35 cellular contexts compared by ENCODE assay signal in genomic region chr7:134372858-134373257, GRCh38.
"Had no signal": no experiment of that assay in that cellular context is flagged by ENCODE, and none has a peak within 500 bp of the region (broad histone marks: within the 10 kb centered on the region; RNA-seq: fewer than 3 reads in every experiment).

No MANE protein-coding gene starts in this region.

- H3K27ac Mint-ChIP-seq: activated B cell treated with CpG ODN at 0.5 μM for 24 hours; activated CD4-positive, alpha-beta memory T cell treated with anti-CD3 and anti-CD28 coated beads for 36 hours; activated CD4-positive, alpha-beta T cell treated with anti-CD3 and anti-CD28 coated beads, Interleukin-2, amount 10 ng/mL, durations not matched to agents 24 days and 14 days; activated CD8-positive, alpha-beta memory T cell treated with anti-CD3 and anti-CD28 coated beads, Interleukin-2, amount 10 ng/mL, durations not matched to agents 7 days and 5 days; activated CD8-positive, alpha-beta T cell treated with anti-CD3 and anti-CD28 coated beads, Interleukin-2, amount 10 ng/mL, durations not matched to agents 7 days and 5 days; activated naive CD4-positive, alpha-beta T cell treated with anti-CD3 and anti-CD28 coated beads for 36 hours; activated naive CD4-positive, alpha-beta T cell treated with anti-CD3 and anti-CD28 coated beads, Interleukin-2, amount 50 U/mL, for 24 hours; activated naive CD8-positive, alpha-beta T cell treated with anti-CD3 and anti-CD28 coated beads for 36 hours; activated naive CD8-positive, alpha-beta T cell treated with anti-CD3 and anti-CD28 coated beads, Interleukin-2, amount 50 U/mL, for 24 hours; activated T-helper 1 cell treated with anti-CD3 and anti-CD28 coated beads, Interleukin-12 subunit alpha, Interleukin-12 subunit beta, Interleukin-2, Interleukin-4 antibody, amounts not matched to agents 30 ng/mL and 10 ng/mL and 1 ng/mL, durations not matched to agents 14 hours and 24 hours and 36 hours; activated T-helper 2 cell treated with anti-CD3 and anti-CD28 coated beads, Interferon-gamma antibody, Interleukin-2, Interleukin-4, amounts not matched to agents 10 μg/mL and 5 μg/mL and 100 μg/mL, durations not matched to agents 14 hours and 24 hours and 36 hours; dendritic cell treated with granulocyte-macrophage colony-stimulating factor and Interleukin-4, amounts not matched to agents 40 ng/mL and 50 ng/mL, for 4 days; effector memory CD8-positive, alpha-beta T cell; T-helper 17 cell; T-helper 2 cell treated with Interferon-gamma antibody and Interleukin-4, amounts not matched to agents 5 μg/mL and 100 μg/mL, for 36 hours had no signal

- ATAC-seq: activated CD4-positive, CD25-positive, alpha-beta regulatory T cell treated with anti-CD3 and anti-CD28 coated beads, Interleukin-2, amount 50 U/mL, for 24 hours; activated CD8-positive, alpha-beta memory T cell treated with anti-CD3 and anti-CD28 coated beads, Interleukin-2, amount 10 ng/mL, durations not matched to agents 7 days and 5 days; activated CD8-positive, alpha-beta T cell treated with anti-CD3 and anti-CD28 coated beads, Interleukin-2, amount 10 ng/mL, durations not matched to agents 7 days and 5 days; activated naive CD8-positive, alpha-beta T cell treated with anti-CD3 and anti-CD28 coated beads, Interleukin-2, amount 50 U/mL, for 24 hours; body of pancreas; effector memory CD8-positive, alpha-beta T cell; gastroesophageal sphincter; heart right ventricle; T-helper 17 cell had no signal

- H3K36me3 ChIP-seq: adrenal gland, gastroesophageal sphincter, heart right ventricle, WERI-Rb-1 had no signal

- H3K9me3 ChIP-seq: adrenal gland, body of pancreas, gastroesophageal sphincter, heart right ventricle had no signal

- H3K36me3 Mint-ChIP-seq: activated CD4-positive, alpha-beta memory T cell treated with anti-CD3 and anti-CD28 coated beads for 36 hours; activated CD8-positive, alpha-beta memory T cell treated with anti-CD3 and anti-CD28 coated beads, Interleukin-2, amount 10 ng/mL, durations not matched to agents 7 days and 5 days; activated naive CD4-positive, alpha-beta T cell treated with anti-CD3 and anti-CD28 coated beads, Interleukin-2, amount 50 U/mL, for 24 hours; activated naive CD8-positive, alpha-beta T cell treated with anti-CD3 and anti-CD28 coated beads for 36 hours had no signal

- H3K4me1 Mint-ChIP-seq: activated B cell treated with CpG ODN at 0.5 μM for 24 hours; activated CD4-positive, alpha-beta T cell treated with anti-CD3 and anti-CD28 coated beads, Interleukin-2, amount 10 ng/mL, durations not matched to agents 24 days and 14 days; activated CD8-positive, alpha-beta memory T cell treated with anti-CD3 and anti-CD28 coated beads, Interleukin-2, amount 10 ng/mL, durations not matched to agents 7 days and 5 days; activated naive CD4-positive, alpha-beta T cell treated with anti-CD3 and anti-CD28 coated beads, Interleukin-2, amount 50 U/mL, for 24 hours; activated naive CD8-positive, alpha-beta T cell treated with anti-CD3 and anti-CD28 coated beads for 36 hours; activated naive CD8-positive, alpha-beta T cell treated with anti-CD3 and anti-CD28 coated beads, Interleukin-2, amount 50 U/mL, for 24 hours; central memory CD8-positive, alpha-beta T cell; T-helper 17 cell had no signal

- H3K27me3 ChIP-seq: adrenal gland, body of pancreas, hepatocyte had no signal

- H3K79me2 ChIP-seq: hepatocyte had no signal

- DNase-seq: activated B cell treated with CpG ODN at 0.5 μM for 24 hours; activated CD4-positive, alpha-beta memory T cell treated with anti-CD3 and anti-CD28 coated beads for 36 hours; activated CD4-positive, alpha-beta T cell treated with anti-CD3 and anti-CD28 coated beads, Interleukin-2, amount 10 ng/mL, durations not matched to agents 24 days and 14 days; activated CD8-positive, alpha-beta memory T cell treated with anti-CD3 and anti-CD28 coated beads, Interleukin-2, amount 10 ng/mL, durations not matched to agents 7 days and 5 days; activated CD8-positive, alpha-beta memory T cell treated with anti-CD3 and anti-CD28 coated beads, Interleukin-2, amount 50 U/mL, for 4 hours; activated CD8-positive, alpha-beta T cell treated with anti-CD3 and anti-CD28 coated beads, Interleukin-2, amount 10 ng/mL, durations not matched to agents 7 days and 5 days; activated effector memory CD4-positive, alpha-beta T cell treated with anti-CD3 and anti-CD28 coated beads, Interleukin-2, amount 50 U/mL, for 16 hours; activated naive CD4-positive, alpha-beta T cell treated with anti-CD3 and anti-CD28 coated beads for 36 hours; activated naive CD8-positive, alpha-beta T cell treated with anti-CD3 and anti-CD28 coated beads for 36 hours; activated naive CD8-positive, alpha-beta T cell treated with anti-CD3 and anti-CD28 coated beads, Interleukin-2, amount 50 U/mL, for 24 hours; activated T-cell treated with anti-CD3 and anti-CD28 coated beads, Interleukin-2, amount 50 U/mL, for 1 hour; activated T-cell treated with anti-CD3 and anti-CD28 coated beads, Interleukin-2, amount 50 U/mL, for 48 hours; adrenal gland; amygdala; aorta; body of pancreas; dorsolateral prefrontal cortex; effector memory CD8-positive, alpha-beta T cell; foreskin melanocyte; heart right ventricle; T-helper 1 cell; T-helper 17 cell; T1000; WERI-Rb-1 had no signal

- H3K27ac ChIP-seq: adrenal gland, body of pancreas, coronary artery, dorsolateral prefrontal cortex, epithelial cell of prostate, gastroesophageal sphincter, heart right ventricle, WERI-Rb-1 had no signal

- H3K9me3 Mint-ChIP-seq: activated B cell treated with CpG ODN at 0.5 μM for 24 hours; activated CD4-positive, alpha-beta memory T cell treated with anti-CD3 and anti-CD28 coated beads for 36 hours; activated CD4-positive, alpha-beta T cell treated with anti-CD3 and anti-CD28 coated beads, Interleukin-2, amount 10 ng/mL, durations not matched to agents 24 days and 14 days; activated naive CD4-positive, alpha-beta T cell treated with anti-CD3 and anti-CD28 coated beads for 36 hours; activated naive CD4-positive, alpha-beta T cell treated with anti-CD3 and anti-CD28 coated beads, Interleukin-2, amount 50 U/mL, for 24 hours; activated naive CD8-positive, alpha-beta T cell treated with anti-CD3 and anti-CD28 coated beads for 36 hours; activated naive CD8-positive, alpha-beta T cell treated with anti-CD3 and anti-CD28 coated beads, Interleukin-2, amount 50 U/mL, for 24 hours; activated T-helper 1 cell treated with anti-CD3 and anti-CD28 coated beads, Interleukin-12 subunit alpha, Interleukin-12 subunit beta, Interleukin-2, Interleukin-4 antibody, amounts not matched to agents 30 ng/mL and 10 ng/mL and 1 ng/mL, durations not matched to agents 14 hours and 24 hours and 36 hours; activated T-helper 2 cell treated with anti-CD3 and anti-CD28 coated beads, Interferon-gamma antibody, Interleukin-2, Interleukin-4, amounts not matched to agents 10 μg/mL and 5 μg/mL and 100 μg/mL, durations not matched to agents 14 hours and 24 hours and 36 hours; central memory CD8-positive, alpha-beta T cell; dendritic cell treated with granulocyte-macrophage colony-stimulating factor and Interleukin-4, amounts not matched to agents 40 ng/mL and 50 ng/mL, for 4 days; effector memory CD8-positive, alpha-beta T cell; T-helper 2 cell treated with Interferon-gamma antibody and Interleukin-4, amounts not matched to agents 5 μg/mL and 100 μg/mL, for 36 hours had no signal

- H3K4me3 ChIP-seq: adrenal gland, body of pancreas, coronary artery, dorsolateral prefrontal cortex, gastroesophageal sphincter, heart right ventricle, hepatocyte had no signal

- H3K4me3 Mint-ChIP-seq: activated B cell treated with CpG ODN at 0.5 μM for 24 hours; activated CD4-positive, alpha-beta memory T cell treated with anti-CD3 and anti-CD28 coated beads for 36 hours; activated CD4-positive, alpha-beta T cell treated with anti-CD3 and anti-CD28 coated beads, Interleukin-2, amount 10 ng/mL, durations not matched to agents 24 days and 14 days; activated CD8-positive, alpha-beta memory T cell treated with anti-CD3 and anti-CD28 coated beads, Interleukin-2, amount 10 ng/mL, durations not matched to agents 7 days and 5 days; activated CD8-positive, alpha-beta T cell treated with anti-CD3 and anti-CD28 coated beads, Interleukin-2, amount 10 ng/mL, durations not matched to agents 7 days and 5 days; activated naive CD4-positive, alpha-beta T cell treated with anti-CD3 and anti-CD28 coated beads for 36 hours; activated naive CD4-positive, alpha-beta T cell treated with anti-CD3 and anti-CD28 coated beads, Interleukin-2, amount 50 U/mL, for 24 hours; activated naive CD8-positive, alpha-beta T cell treated with anti-CD3 and anti-CD28 coated beads for 36 hours; activated naive CD8-positive, alpha-beta T cell treated with anti-CD3 and anti-CD28 coated beads, Interleukin-2, amount 50 U/mL, for 24 hours; activated T-helper 1 cell treated with anti-CD3 and anti-CD28 coated beads, Interleukin-12 subunit alpha, Interleukin-12 subunit beta, Interleukin-2, Interleukin-4 antibody, amounts not matched to agents 30 ng/mL and 10 ng/mL and 1 ng/mL, durations not matched to agents 14 hours and 24 hours and 36 hours; central memory CD8-positive, alpha-beta T cell; dendritic cell treated with granulocyte-macrophage colony-stimulating factor and Interleukin-4, amounts not matched to agents 40 ng/mL and 50 ng/mL, for 4 days; effector memory CD8-positive, alpha-beta T cell; T-helper 17 cell; T-helper 2 cell treated with Interferon-gamma antibody and Interleukin-4, amounts not matched to agents 5 μg/mL and 100 μg/mL, for 36 hours had no signal

- H2AFZ ChIP-seq: hepatocyte had no signal
